In the genomic region with DNA sequence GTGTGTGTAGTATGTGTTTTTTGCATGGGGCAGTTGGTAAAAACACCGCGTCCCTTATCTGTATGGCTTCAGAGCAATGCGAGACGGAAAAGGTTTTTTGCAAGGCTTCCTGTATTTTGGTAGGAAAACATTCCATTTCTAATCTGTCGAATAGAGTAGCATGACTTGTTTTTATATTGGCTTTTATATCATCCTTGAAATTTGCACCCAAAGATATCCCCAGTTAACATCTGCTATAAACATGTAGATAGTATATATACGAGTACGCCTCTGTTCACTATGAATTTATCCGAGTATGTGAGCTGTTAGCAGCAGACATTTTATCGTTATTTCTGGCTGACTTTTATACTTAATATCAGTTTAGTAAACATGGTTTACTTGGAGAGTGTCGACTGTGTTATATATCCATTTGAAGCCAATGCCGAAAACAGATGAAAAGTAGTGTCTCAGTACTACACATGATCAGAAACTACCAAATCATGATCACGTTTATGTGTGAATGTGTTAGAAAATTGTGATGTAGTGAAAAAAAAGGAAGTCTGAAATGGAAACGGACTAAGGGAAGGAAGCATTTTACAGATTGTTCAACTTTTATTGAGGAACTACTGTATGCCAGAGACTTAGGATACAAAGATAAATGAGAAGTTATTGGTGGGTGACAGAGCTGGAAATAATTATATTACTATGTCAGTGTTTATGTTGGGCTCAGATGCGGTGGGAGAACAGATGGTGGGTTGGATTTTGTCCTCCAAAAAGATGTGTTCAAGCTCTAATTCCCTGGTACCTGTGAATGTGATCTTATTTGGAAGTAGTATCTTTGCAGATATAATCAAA, we compare ENCODE assay signal across 7 cellular contexts. TPM values are rescaled to one million over a fixed set of nuclear protein-coding genes. Genes with fewer than 3 reads are reported as not detected.
DNase-seq lines count a peak whose midpoint lies in the region; ATAC-seq and TF ChIP-seq lines count a peak whose summit lies in the region.

No MANE protein-coding gene starts in this region.

- H3K4me1 ChIP-seq in SK-N-SH (ENCODE audit: control insufficient read depth in 1 of 2, insufficient read depth in 2 of 2, low read depth in 1 of 2, low read length in 1 of 2) (peaks cover 13 to 23% of the 10 kb centered on the region in 2 experiments), hepatocyte (ENCODE audit: insufficient read depth) (peaks cover 34% of the 10 kb centered on the region)

- H3K27me3 ChIP-seq in SK-N-SH (ENCODE audit: insufficient read depth) (no peaks in the 10 kb centered on the region), hepatocyte (no peaks in the 10 kb centered on the region)

- H3K9ac ChIP-seq in SK-N-SH, result peak overlapping the region; percentile 92

- CTCF ChIA-PET in SK-N-SH (lab: Yijun Ruan, JAX), result interaction anchor here (2.4 to 6.7 kb wide), 2 partner anchors 9 to 266 kb away, joined by 10 to 56 read pairs; no protein-coding TSS in a partner anchor

- H3K4me2 ChIP-seq in SK-N-SH, result peak overlapping the region; percentile 80
- peak overlapping the region; percentile 84 for H3K4me2 ChIP-seq in hepatocyte

- H3K4me3 ChIP-seq in HFF-Myc (replicated peaks; ENCODE audit: low read depth, low read length) (peak overlapping the region; percentile 76), SK-N-SH (ENCODE audit: low read depth in 2 of 2, low read length in 1 of 2) (peak overlapping the region; percentile 78 to 95), hepatocyte (peak overlapping the region; percentile 69)

- POLR2A ChIA-PET in SK-N-SH (lab: Yijun Ruan, JAX), result interaction anchor here (0.6 to 0.8 kb wide), 2 partner anchors 174 to 424 kb away, joined by 3 to 6 read pairs; no protein-coding TSS in a partner anchor

- H3K27ac ChIP-seq in SK-N-SH (ENCODE audit: low read depth in 2 of 2, low read length in 1 of 2) (peak overlapping the region; percentile 95 to 97), hepatocyte (peak overlapping the region; percentile 99)

- H2AFZ ChIP-seq in SK-N-SH (ENCODE audit: low read depth), result no peak overlapping the region; the same call in 1 of the 2 replicates
- peak overlapping the region; percentile 77 for H2AFZ ChIP-seq in hepatocyte

- no peak for DNase-seq in HFF-Myc (ENCODE audit: extremely low read depth, low read depth)
- DNase-seq in SK-N-SH, result no peak
- DNase-seq in hepatocyte (ENCODE audit: low spot score), result no peak
- peak; percentile 71 for DNase-seq in superior temporal gyrus (ENCODE audit: extremely low spot score)
- no peak for DNase-seq in nucleus accumbens (lab: John Stamatoyannopoulos, UW)

- TF ChIP-seq CTCF in HFF-Myc (IDR thresholded peaks at IDR 0.05; ENCODE audit: low read depth, low read length, missing control alignments), result no peak
- no peak for TF ChIP-seq CTCF in SK-N-SH (IDR thresholded peaks at IDR 0.05)
- TF ChIP-seq CTCF in hepatocyte (IDR thresholded peaks at IDR 0.05; ENCODE audit: poor library complexity), result no peak

- H3F3A ChIP-seq in SK-N-SH (replicated peaks; ENCODE audit: insufficient read depth), result peaks cover 41% of the 10 kb centered on the region

- H4K20me1 ChIP-seq in SK-N-SH (ENCODE audit: insufficient read depth) (peaks cover 6% of the 10 kb centered on the region; the same call in 1 of the 2 replicates), hepatocyte (ENCODE audit: insufficient read depth, poor library complexity, severe bottlenecking) (peaks cover 18% of the 10 kb centered on the region)

- peaks cover 12 to 14% of the 10 kb centered on the region in 2 experiments for H3K36me3 ChIP-seq in SK-N-SH (replicated peaks in 1 of 2; ENCODE audit: control insufficient read depth in 1 of 2, insufficient read depth in 2 of 2, low read length in 1 of 2)
- H3K36me3 ChIP-seq in hepatocyte (replicated peaks; ENCODE audit: insufficient read depth, low read depth), result no peaks in the 10 kb centered on the region

- ATAC-seq in GM21786 (IDR thresholded peaks at IDR 0.05; ENCODE audit: unreplicated experiment), result no peak
- no peak for ATAC-seq in GM18909 (IDR thresholded peaks at IDR 0.05; ENCODE audit: poor library complexity, unreplicated experiment)

- no peak for TF ChIP-seq EP300 in SK-N-SH (IDR thresholded peaks at IDR 0.05; ENCODE audit: borderline replicate concordance in 1 of 2, low read depth in 1 of 2, low read length in 1 of 2)

- peaks cover 56% of the 10 kb centered on the region for H3K79me2 ChIP-seq in SK-N-SH (ENCODE audit: insufficient read depth)
- peaks cover 51% of the 10 kb centered on the region for H3K79me2 ChIP-seq in hepatocyte

- TF ChIP-seq RAD21 in SK-N-SH (IDR thresholded peaks at IDR 0.05; ENCODE audit: low read length), result no peak

- H3K9me2 ChIP-seq in SK-N-SH (no peaks in the 10 kb centered on the region), hepatocyte (replicated peaks; ENCODE audit: insufficient read depth) (no peaks in the 10 kb centered on the region)

- WGBS in SK-N-SH (ENCODE audit: low lambda C conversion rate), result 8% methylated on average over 14 of the region's 14 CpGs
- 15% methylated on average over 14 of the region's 14 CpGs for whole genome bisulfite sequencing in hepatocyte (ENCODE audit: low lambda C conversion rate, missing lambda C conversion rate)

- no peaks in the 10 kb centered on the region for H3K9me3 ChIP-seq in SK-N-SH
- no peaks in the 10 kb centered on the region for H3K9me3 ChIP-seq in hepatocyte (ENCODE audit: low read depth)

TF ChIP-seq in SK-N-SH, 30 proteins besides CTCF, POLR2A, EP300 and RAD21 (continues in another document):
- TF ChIP-seq EZH2phosphoT487 (IDR thresholded peaks at IDR 0.05; ENCODE audit: borderline replicate concordance, low read depth) (no peak), GATA2 (CRISPR knock-in tag; IDR thresholded peaks at IDR 0.05) (no peak), TCF12 (IDR thresholded peaks at IDR 0.05) (no peak), MXI1 (IDR thresholded peaks at IDR 0.05; ENCODE audit: low read depth, low read length) (no peak), CHD2 (IDR thresholded peaks at IDR 0.05; ENCODE audit: low read length, partially characterized antibody) (no peak), YY1 (IDR thresholded peaks at IDR 0.05; ENCODE audit: low read depth) (no peak), TEAD4 (IDR thresholded peaks at IDR 0.05; ENCODE audit: borderline replicate concordance, insufficient read depth) (no peak), RFX5 (IDR thresholded peaks at IDR 0.05; ENCODE audit: low read length) (no peak), NFIC (IDR thresholded peaks at IDR 0.05; ENCODE audit: borderline replicate concordance) (no peak)
- TF ChIP-seq, protein P1, sequence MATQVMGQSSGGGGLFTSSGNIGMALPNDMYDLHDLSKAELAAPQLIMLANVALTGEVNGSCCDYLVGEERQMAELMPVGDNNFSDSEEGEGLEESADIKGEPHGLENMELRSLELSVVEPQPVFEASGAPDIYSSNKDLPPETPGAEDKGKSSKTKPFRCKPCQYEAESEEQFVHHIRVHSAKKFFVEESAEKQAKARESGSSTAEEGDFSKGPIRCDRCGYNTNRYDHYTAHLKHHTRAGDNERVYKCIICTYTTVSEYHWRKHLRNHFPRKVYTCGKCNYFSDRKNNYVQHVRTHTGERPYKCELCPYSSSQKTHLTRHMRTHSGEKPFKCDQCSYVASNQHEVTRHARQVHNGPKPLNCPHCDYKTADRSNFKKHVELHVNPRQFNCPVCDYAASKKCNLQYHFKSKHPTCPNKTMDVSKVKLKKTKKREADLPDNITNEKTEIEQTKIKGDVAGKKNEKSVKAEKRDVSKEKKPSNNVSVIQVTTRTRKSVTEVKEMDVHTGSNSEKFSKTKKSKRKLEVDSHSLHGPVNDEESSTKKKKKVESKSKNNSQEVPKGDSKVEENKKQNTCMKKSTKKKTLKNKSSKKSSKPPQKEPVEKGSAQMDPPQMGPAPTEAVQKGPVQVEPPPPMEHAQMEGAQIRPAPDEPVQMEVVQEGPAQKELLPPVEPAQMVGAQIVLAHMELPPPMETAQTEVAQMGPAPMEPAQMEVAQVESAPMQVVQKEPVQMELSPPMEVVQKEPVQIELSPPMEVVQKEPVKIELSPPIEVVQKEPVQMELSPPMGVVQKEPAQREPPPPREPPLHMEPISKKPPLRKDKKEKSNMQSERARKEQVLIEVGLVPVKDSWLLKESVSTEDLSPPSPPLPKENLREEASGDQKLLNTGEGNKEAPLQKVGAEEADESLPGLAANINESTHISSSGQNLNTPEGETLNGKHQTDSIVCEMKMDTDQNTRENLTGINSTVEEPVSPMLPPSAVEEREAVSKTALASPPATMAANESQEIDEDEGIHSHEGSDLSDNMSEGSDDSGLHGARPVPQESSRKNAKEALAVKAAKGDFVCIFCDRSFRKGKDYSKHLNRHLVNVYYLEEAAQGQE (IDR thresholded peaks at IDR 0.05; ENCODE audit: low read depth, low read length), result no peak
- TF ChIP-seq, protein P2, sequence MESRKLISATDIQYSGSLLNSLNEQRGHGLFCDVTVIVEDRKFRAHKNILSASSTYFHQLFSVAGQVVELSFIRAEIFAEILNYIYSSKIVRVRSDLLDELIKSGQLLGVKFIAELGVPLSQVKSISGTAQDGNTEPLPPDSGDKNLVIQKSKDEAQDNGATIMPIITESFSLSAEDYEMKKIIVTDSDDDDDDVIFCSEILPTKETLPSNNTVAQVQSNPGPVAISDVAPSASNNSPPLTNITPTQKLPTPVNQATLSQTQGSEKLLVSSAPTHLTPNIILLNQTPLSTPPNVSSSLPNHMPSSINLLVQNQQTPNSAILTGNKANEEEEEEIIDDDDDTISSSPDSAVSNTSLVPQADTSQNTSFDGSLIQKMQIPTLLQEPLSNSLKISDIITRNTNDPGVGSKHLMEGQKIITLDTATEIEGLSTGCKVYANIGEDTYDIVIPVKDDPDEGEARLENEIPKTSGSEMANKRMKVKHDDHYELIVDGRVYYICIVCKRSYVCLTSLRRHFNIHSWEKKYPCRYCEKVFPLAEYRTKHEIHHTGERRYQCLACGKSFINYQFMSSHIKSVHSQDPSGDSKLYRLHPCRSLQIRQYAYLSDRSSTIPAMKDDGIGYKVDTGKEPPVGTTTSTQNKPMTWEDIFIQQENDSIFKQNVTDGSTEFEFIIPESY (IDR thresholded peaks at IDR 0.05; ENCODE audit: borderline replicate concordance, low read depth), result no peak
- TF ChIP-seq, protein P3, sequence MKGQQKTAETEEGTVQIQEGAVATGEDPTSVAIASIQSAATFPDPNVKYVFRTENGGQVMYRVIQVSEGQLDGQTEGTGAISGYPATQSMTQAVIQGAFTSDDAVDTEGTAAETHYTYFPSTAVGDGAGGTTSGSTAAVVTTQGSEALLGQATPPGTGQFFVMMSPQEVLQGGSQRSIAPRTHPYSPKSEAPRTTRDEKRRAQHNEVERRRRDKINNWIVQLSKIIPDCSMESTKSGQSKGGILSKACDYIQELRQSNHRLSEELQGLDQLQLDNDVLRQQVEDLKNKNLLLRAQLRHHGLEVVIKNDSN (IDR thresholded peaks at IDR 0.05; ENCODE audit: borderline replicate concordance, low read depth), result no peak

RNA-seq across cellular contexts. Expression of a gene that starts 1.1 kb away (rescaled TPM):
- polyA plus RNA-seq in SK-N-SH (2012; rRNA removed) (2.3 and 3.2 TPM in 2 replicates), hepatocyte (1.3 and 4.1 TPM in 2 replicates)
- 4.3 and 5.1 TPM in 2 replicates for polyA plus RNA-seq in SK-N-SH (2012; cell fraction: cytosol; rRNA removed)
- 1.4 and 3.0 TPM in 2 replicates for polyA plus RNA-seq in SK-N-SH (2012; cell fraction: nucleus; rRNA removed)
- total RNA-seq in hepatocyte, result 6.1 and 6.4 TPM in 2 replicates

RNA-seq across cellular contexts. Expression of a gene that starts 1.1 kb away (rescaled TPM):
- polyA plus RNA-seq in SK-N-SH (2012; rRNA removed), result 38.9 and 69.3 TPM in 2 replicates
- polyA plus RNA-seq in SK-N-SH (2012; cell fraction: cytosol; rRNA removed), result 54.9 and 57.5 TPM in 2 replicates
- polyA plus RNA-seq in SK-N-SH (2012; cell fraction: nucleus; rRNA removed), result 19.8 and 51.3 TPM in 2 replicates
- 91.6 and 97.0 TPM in 2 replicates for total RNA-seq in hepatocyte
- polyA plus RNA-seq in hepatocyte, result 77.5 and 89.9 TPM in 2 replicates
